22 cellular contexts compared by ENCODE assay signal in the genomic region with DNA sequence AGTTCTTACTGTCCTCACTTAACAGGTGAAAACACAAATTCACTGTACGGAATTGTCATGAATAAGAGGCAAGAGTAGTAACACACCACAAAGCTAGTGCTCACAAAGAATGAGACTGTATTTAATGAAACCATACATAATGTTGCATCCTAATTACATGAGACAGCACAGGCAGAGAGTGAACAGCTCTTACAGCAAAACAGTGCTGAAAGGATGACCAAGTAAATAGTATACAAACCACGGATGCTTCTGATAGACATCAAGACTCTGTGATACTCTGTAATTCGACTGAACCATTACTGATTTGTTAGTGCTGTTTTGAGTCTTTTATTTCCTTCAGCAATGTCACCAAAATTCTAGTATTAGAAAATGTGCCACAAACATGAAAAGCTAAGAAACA.
"Had no signal": no experiment of that assay in that cellular context is flagged by ENCODE, and none has a peak within 500 bp of the region (broad histone marks: within the 10 kb centered on the region; RNA-seq: fewer than 3 reads in every experiment).

No MANE protein-coding gene starts in this region.

- ATAC-seq: gastrocnemius medialis, left lung, mucosa of descending colon, T-helper 17 cell had no signal

- H3K27ac ChIP-seq: gastrocnemius medialis, neutrophil, tibial artery, VCaP had no signal

- H3K27me3 ChIP-seq: gastrocnemius medialis, heart left ventricle, left lung, neutrophil, tibial artery had no signal

- H3K36me3 Mint-ChIP-seq: naive B cell had no signal

- H3K4me3 ChIP-seq: gastrocnemius medialis, heart left ventricle, left lung, mucosa of descending colon, tibial artery had no signal

- DNase-seq: activated CD4-positive, alpha-beta T cell treated with anti-CD3 and anti-CD28 coated beads, Interleukin-2, amount 50 U/mL, for 4 hours; activated CD4-positive, CD25-positive, alpha-beta regulatory T cell treated with anti-CD3 and anti-CD28 coated beads, Interleukin-2, amount 50 U/mL, for 72 hours; activated effector memory CD4-positive, alpha-beta T cell treated with Interleukin-2 at 50 U/mL for 16 hours; activated naive CD4-positive, alpha-beta T cell treated with anti-CD3 and anti-CD28 coated beads, Interleukin-2, amount 50 U/mL, for 16 hours; activated T-cell treated with anti-CD3 and anti-CD28 coated beads, Interleukin-2, amount 50 U/mL, for 24 hours; effector CD4-positive, alpha-beta T cell; gastrocnemius medialis; heart left ventricle; left lung; mammary epithelial cell; mucosa of descending colon; naive B cell; posterior cingulate gyrus; stimulated activated CD4-positive, alpha-beta T cell treated with anti-CD3 and anti-CD28 coated beads, Interleukin-12 subunit alpha, Interleukin-12 subunit beta, amount 100 ng/mL, for 4 hours; stimulated activated CD4-positive, alpha-beta T cell treated with anti-CD3 and anti-CD28 coated beads, Interleukin-1b, Interleukin-23, amount 100 ng/mL, for 48 hours; stimulated activated CD8-positive, alpha-beta memory T cell treated with anti-CD3 and anti-CD28 coated beads, Interleukin-4, amount 100 ng/mL, for 48 hours; stimulated activated naive CD4-positive, alpha-beta T cell; substantia nigra; T-helper 17 cell; tibial artery had no signal

- H3K36me3 ChIP-seq: gastrocnemius medialis, heart left ventricle, left lung, neutrophil, tibial artery had no signal

- H3K27ac Mint-ChIP-seq: naive B cell had no signal

- H3K4me1 Mint-ChIP-seq: naive B cell, T-helper 17 cell had no signal

- H3K9me3 ChIP-seq: gastrocnemius medialis, heart left ventricle, left lung, mucosa of descending colon, neutrophil, tibial artery had no signal

- H3K4me3 Mint-ChIP-seq: activated T-cell treated with anti-CD3 and anti-CD28 coated beads, Interleukin-2, amount 50 U/mL, for 24 hours; naive B cell; T-helper 17 cell had no signal
